Comparison of ENCODE assay signal across 8 cellular contexts in genomic region chr19:22634450-22634827, GRCh38.
DNase-seq lines count a peak whose midpoint lies in the region; ATAC-seq and TF ChIP-seq lines count a peak whose summit lies in the region.

No MANE protein-coding gene starts in this region.

- peak overlapping the region; percentile 70 for H3K4me3 Mint-ChIP-seq in stimulated activated effector memory CD8-positive, alpha-beta T cell treated with anti-CD3 and anti-CD28 coated beads, Interleukin-12 subunit alpha, Interleukin-12 subunit beta, amount 100 ng/mL, for 72 hours

- H3K27ac Mint-ChIP-seq in stimulated activated effector memory CD8-positive, alpha-beta T cell treated with anti-CD3 and anti-CD28 coated beads, Interleukin-12 subunit alpha, Interleukin-12 subunit beta, amount 100 ng/mL, for 72 hours, result peak overlapping the region; percentile 54

- DNase-seq in NT2/D1 (ENCODE audit: low read depth, low spot score) (no peak), fibroblast of pulmonary artery (ENCODE audit: low read depth) (no peak), HuH-7.5 (ENCODE audit: low spot score) (no peak), pons (ENCODE audit: low spot score) (no peak)
- DNase-seq in stimulated activated effector memory CD8-positive, alpha-beta T cell treated with anti-CD3 and anti-CD28 coated beads, Interleukin-12 subunit alpha, Interleukin-12 subunit beta, amount 100 ng/mL, for 72 hours (ENCODE audit: low spot score in 2 of 2), result no peak

- H3K36me3 Mint-ChIP-seq in stimulated activated effector memory CD8-positive, alpha-beta T cell treated with anti-CD3 and anti-CD28 coated beads, Interleukin-12 subunit alpha, Interleukin-12 subunit beta, amount 100 ng/mL, for 72 hours, result no peaks in the 10 kb centered on the region

- TF ChIP-seq CTCF in fibroblast of pulmonary artery (IDR thresholded peaks at IDR 0.05; ENCODE audit: low read length, missing control alignments), result no peak

- peaks cover 2% of the 10 kb centered on the region for H3K4me1 ChIP-seq in NT2/D1 (ENCODE audit: insufficient read depth, insufficient read length)

- peak overlapping the region; percentile 99 for H3K9ac ChIP-seq in NT2/D1 (ENCODE audit: insufficient read length, low read depth)

- no peaks in the 10 kb centered on the region for H3K4me1 Mint-ChIP-seq in stimulated activated effector memory CD8-positive, alpha-beta T cell treated with anti-CD3 and anti-CD28 coated beads, Interleukin-12 subunit alpha, Interleukin-12 subunit beta, amount 100 ng/mL, for 72 hours

- H3K27me3 ChIP-seq in NT2/D1 (ENCODE audit: insufficient read depth, insufficient read length), result no peaks in the 10 kb centered on the region

- ATAC-seq in GM19023 (IDR thresholded peaks at IDR 0.05; ENCODE audit: unreplicated experiment) (peak; percentile 10), GM19351 (IDR thresholded peaks at IDR 0.05; ENCODE audit: unreplicated experiment) (no peak), GM21423 (IDR thresholded peaks at IDR 0.05; ENCODE audit: unreplicated experiment) (no peak)
- peak; percentile 36 for ATAC-seq in stimulated activated effector memory CD8-positive, alpha-beta T cell treated with anti-CD3 and anti-CD28 coated beads, Interleukin-12 subunit alpha, Interleukin-12 subunit beta, amount 100 ng/mL, for 72 hours

- no peaks in the 10 kb centered on the region for H3K9me3 Mint-ChIP-seq in stimulated activated effector memory CD8-positive, alpha-beta T cell treated with anti-CD3 and anti-CD28 coated beads, Interleukin-12 subunit alpha, Interleukin-12 subunit beta, amount 100 ng/mL, for 72 hours

- peaks cover 16% of the 10 kb centered on the region; the same call in 1 of the 2 replicates for H3K9me3 ChIP-seq in NT2/D1 (ENCODE audit: insufficient read depth, low read length)

- peaks cover 6% of the 10 kb centered on the region for H3K36me3 ChIP-seq in NT2/D1 (ENCODE audit: insufficient read depth, insufficient read length, low read length)

- H3K4me3 ChIP-seq in NT2/D1 (ENCODE audit: insufficient read length, low read depth), result peak overlapping the region; percentile 95
- H3K4me3 ChIP-seq in fibroblast of pulmonary artery (replicated peaks; ENCODE audit: low read depth, low read length), result peak overlapping the region; percentile 61

Comparison
In these comparisons a context has a peak if more than half of its experiments do, and no peak if none do; other contexts are left out.
1. ATAC-seq: peak in GM19023 (single experiment) and stimulated activated effector memory CD8-positive, alpha-beta T cell treated with anti-CD3 and anti-CD28 coated beads, Interleukin-12 subunit alpha, Interleukin-12 subunit beta, amount 100 ng/mL, for 72 hours (single experiment); none in GM19351 (single experiment) and GM21423 (single experiment).